ENCODE assay signal across 27 cellular contexts in the genomic region with DNA sequence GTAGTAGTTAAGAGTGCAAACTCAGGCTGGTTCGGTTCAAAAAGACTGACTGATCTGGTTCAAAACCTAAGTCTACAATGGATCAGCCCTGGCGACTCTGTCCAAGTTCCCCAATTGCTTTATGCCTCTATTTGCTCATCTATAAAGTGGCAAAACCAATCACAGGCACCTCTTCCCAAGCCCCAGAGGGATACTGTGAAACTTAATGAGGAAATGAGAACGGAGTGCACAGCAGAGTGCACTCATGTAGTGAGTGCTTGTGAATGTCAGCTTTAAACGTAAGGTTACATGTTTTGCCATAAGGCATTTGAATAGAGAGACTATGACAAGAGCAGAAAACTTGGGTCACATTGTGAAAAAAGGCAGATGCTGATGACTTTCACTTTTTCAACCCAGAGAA.
"Had no signal": no experiment of that assay in that cellular context is flagged by ENCODE, and none has a peak within 500 bp of the region (broad histone marks: within the 10 kb centered on the region; RNA-seq: fewer than 3 reads in every experiment).

No MANE protein-coding gene starts in this region.

- H3K27me3 ChIP-seq: foreskin keratinocyte, right lobe of liver, thyroid gland had no signal

- H3K4me3 ChIP-seq: lower lobe of right lung, right lobe of liver, thyroid gland had no signal

- DNase-seq: activated CD4-positive, alpha-beta memory T cell treated with anti-CD3 and anti-CD28 coated beads for 36 hours; activated CD4-positive, alpha-beta T cell treated with anti-CD3 and anti-CD28 coated beads for 4 hours; activated gamma-delta T cell treated with Interleukin-2 at 50 U/mL for 16 hours; activated naive CD8-positive, alpha-beta T cell treated with anti-CD3 and anti-CD28 coated beads for 36 hours; activated T-cell treated with anti-CD3 and anti-CD28 coated beads for 4 hours; caudate nucleus; endodermal cell; foreskin keratinocyte; glutamatergic neuron; hippocampal formation; islet precursor cell; left colon; lower lobe of right lung; right lobe of liver; small intestine; stimulated activated CD4-positive, alpha-beta T cell treated with anti-CD3 and anti-CD28 coated beads, Interleukin-15, amount 100 ng/mL, for 24 hours; stimulated activated CD4-positive, alpha-beta T cell treated with anti-CD3 and anti-CD28 coated beads, Interleukin-4, amount 100 ng/mL, for 1 hour; thyroid gland had no signal

- H3K27me3 Mint-ChIP-seq: activated naive CD8-positive, alpha-beta T cell treated with anti-CD3 and anti-CD28 coated beads for 36 hours; brain had no signal

- ATAC-seq: foreskin keratinocyte; left colon; lower lobe of right lung; right lobe of liver; stimulated activated effector memory CD8-positive, alpha-beta T cell treated with anti-CD3 and anti-CD28 coated beads, Interleukin-12 subunit alpha, Interleukin-12 subunit beta, amount 100 ng/mL, for 72 hours; WTC11 had no signal

- H3K9me3 ChIP-seq: right lobe of liver, thyroid gland had no signal

- H3K36me3 Mint-ChIP-seq: brain; stimulated activated effector memory CD8-positive, alpha-beta T cell treated with anti-CD3 and anti-CD28 coated beads, Interleukin-12 subunit alpha, Interleukin-12 subunit beta, amount 100 ng/mL, for 72 hours had no signal

- H3K36me3 ChIP-seq: lower lobe of right lung, right lobe of liver, thyroid gland had no signal

- H3K4me1 ChIP-seq: foreskin keratinocyte, lower lobe of right lung, right lobe of liver, thyroid gland had no signal

- H3K4me3 Mint-ChIP-seq: activated CD4-positive, alpha-beta memory T cell treated with anti-CD3 and anti-CD28 coated beads for 36 hours; activated naive CD8-positive, alpha-beta T cell treated with anti-CD3 and anti-CD28 coated beads for 36 hours; activated T-helper 1 cell treated with anti-CD3 and anti-CD28 coated beads, Interleukin-12 subunit alpha, Interleukin-12 subunit beta, Interleukin-2, Interleukin-4 antibody, amounts not matched to agents 30 ng/mL and 10 ng/mL and 1 ng/mL, durations not matched to agents 14 hours and 24 hours and 36 hours; brain; endodermal cell; mesothelial cell of epicardium; stimulated activated effector memory CD8-positive, alpha-beta T cell treated with anti-CD3 and anti-CD28 coated beads, Interleukin-12 subunit alpha, Interleukin-12 subunit beta, amount 100 ng/mL, for 72 hours; T-helper 2 cell treated with Interferon-gamma antibody and Interleukin-4, amounts not matched to agents 5 μg/mL and 100 μg/mL, for 36 hours; WTC11 had no signal

- H3K27ac ChIP-seq: epithelial cell of prostate, foreskin keratinocyte, lower lobe of right lung, right lobe of liver, thyroid gland had no signal

- H3K27ac Mint-ChIP-seq: activated CD4-positive, alpha-beta memory T cell treated with anti-CD3 and anti-CD28 coated beads for 36 hours; activated naive CD8-positive, alpha-beta T cell treated with anti-CD3 and anti-CD28 coated beads for 36 hours; activated T-helper 1 cell treated with anti-CD3 and anti-CD28 coated beads, Interleukin-12 subunit alpha, Interleukin-12 subunit beta, Interleukin-2, Interleukin-4 antibody, amounts not matched to agents 30 ng/mL and 10 ng/mL and 1 ng/mL, durations not matched to agents 14 hours and 24 hours and 36 hours; endodermal cell; mesothelial cell of epicardium; stimulated activated effector memory CD8-positive, alpha-beta T cell treated with anti-CD3 and anti-CD28 coated beads, Interleukin-12 subunit alpha, Interleukin-12 subunit beta, amount 100 ng/mL, for 72 hours; T-helper 2 cell treated with Interferon-gamma antibody and Interleukin-4, amounts not matched to agents 5 μg/mL and 100 μg/mL, for 36 hours; WTC11 had no signal

- FAIRE-seq: colon, small intestine, TTC549 had no signal
